15 cellular contexts compared by ENCODE assay signal in the genomic region with DNA sequence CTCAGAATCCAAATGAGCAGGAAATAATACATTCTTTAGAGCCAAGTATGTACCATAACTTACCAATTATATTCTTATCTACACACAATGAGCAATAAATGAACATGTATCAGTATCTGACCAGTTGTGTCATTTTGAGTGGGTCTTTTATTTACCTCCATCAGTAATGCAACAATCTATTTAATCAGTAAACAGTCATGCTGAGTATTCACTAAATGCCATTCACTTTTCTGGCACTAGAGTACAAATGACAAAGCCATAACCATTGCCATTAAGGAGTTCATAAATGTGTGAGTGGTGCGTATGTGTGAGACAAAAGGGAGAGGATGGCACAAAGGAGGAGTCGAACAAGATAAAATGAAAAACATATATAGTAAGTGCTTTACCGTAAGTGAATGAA. TPM values are rescaled to one million over a fixed set of nuclear protein-coding genes. Genes with fewer than 3 reads are reported as not detected.
DNase-seq lines count a peak whose midpoint lies in the region; ATAC-seq, FAIRE-seq and TF ChIP-seq lines count a peak whose summit lies in the region.
"Had no signal": no experiment of that assay in that cellular context is flagged by ENCODE, and none has a peak within 500 bp of the region (broad histone marks: within the 10 kb centered on the region; RNA-seq: fewer than 3 reads in every experiment).

No MANE protein-coding gene starts in this region.

- POLR2A ChIA-PET in HepG2 (lab: Yijun Ruan, JAX) = interaction anchor here (2.7 kb wide), 1 partner anchor 23 kb away, joined by 6 read pairs; no protein-coding TSS in a partner anchor

- CTCF ChIA-PET in HepG2 (lab: Yijun Ruan, JAX; ENCODE audit: low intra/inter-chr PET ratio, low total read pairs) = no interaction called here

- ATAC-seq in HepG2 = no peak
- ATAC-seq in right lobe of liver = no peak
- ATAC-seq in central memory CD8-positive, alpha-beta T cell (replicated peaks; ENCODE audit: extremely low read depth, poor library complexity, severe bottlenecking) = no peak

- H3K4me1 ChIP-seq in HepG2 (ENCODE audit: insufficient read depth, low read length) (peaks cover 31% of the 10 kb centered on the region), right lobe of liver (peaks cover 0 to 31% (median 4%) of the 10 kb centered on the region in 4 donors)

- H3K9ac ChIP-seq in HepG2 (ENCODE audit: insufficient read depth, low read depth, low read length) = no peak overlapping the region

- peak overlapping the region; percentile 84 for H2AFZ ChIP-seq in HepG2 (ENCODE audit: low read length)

- no peaks in the 10 kb centered on the region for H3K9me3 ChIP-seq in HepG2 (ENCODE audit: low read length)
- H3K9me3 ChIP-seq in right lobe of liver = no peaks in the 10 kb centered on the region

- no peak for DNase-seq in HepG2 (ENCODE audit: low spot score)
- no peak for DNase-seq in right lobe of liver
- peak; percentile 71 for DNase-seq in NCI-H526 treated with DMSO at 0.1 percent for 48 hours (lab: John Stamatoyannopoulos, UW)
- DNase-seq in central memory CD8-positive, alpha-beta T cell (ENCODE audit: low spot score in 2 of 2) = no peak
- no peak for DNase-seq in middle frontal gyrus (ENCODE audit: extremely low spot score, low spot score)
- DNase-seq in posterior vena cava (ENCODE audit: low spot score) = no peak
- DNase-seq in stimulated activated CD4-positive, alpha-beta T cell treated with anti-CD3 and anti-CD28 coated beads, Interleukin-4, amount 100 ng/mL, for 24 hours = no peak
- no peak for DNase-seq in GM12891 (ENCODE audit: insufficient read length, low spot score)
- DNase-seq: activated effector memory CD4-positive, alpha-beta T cell treated with Interleukin-2 at 50 U/mL for 16 hours; COR-L47; head of caudate nucleus; IMR-90; T1000 had no signal

- H3K36me3 ChIP-seq in HepG2 (replicated peaks in 1 of 2; ENCODE audit: control insufficient read depth in 1 of 2, insufficient read depth in 2 of 2, low read length in 2 of 2) (no peaks in the 10 kb centered on the region; a peak in 1 of 5 replicates), right lobe of liver (no peaks in the 10 kb centered on the region)

- peaks cover 15% of the 10 kb centered on the region for H3K27me3 Mint-ChIP-seq in central memory CD8-positive, alpha-beta T cell

- intact Hi-C loops in HepG2 (cut with micrococcal nuclease; ENCODE audit: unreplicated experiment) = loop anchor here (10.0 kb wide), 1 partner anchor 1106 kb away; a partner anchor contains a TSS
- intact Hi-C loops in right lobe of liver (cut with DNase I) = no loop called here
- intact Hi-C loops in posterior vena cava (cut with DNase I) = no loop called here

- no peak overlapping the region for H3K27ac Mint-ChIP-seq in central memory CD8-positive, alpha-beta T cell (ENCODE audit: low read depth)

- TF ChIP-seq CTCF in HepG2 (CRISPR knock-in tag; IDR thresholded peaks at IDR 0.05) (no peak), right lobe of liver (IDR thresholded peaks at IDR 0.05) (no peak)

- TF ChIP-seq POLR2A in HepG2 (IDR thresholded peaks at IDR 0.05; ENCODE audit: insufficient read depth in 1 of 2, low read depth in 2 of 2, low read length in 2 of 2) (no peak), right lobe of liver (IDR thresholded peaks at IDR 0.05) (no peak), GM12891 (IDR thresholded peaks at IDR 0.05; ENCODE audit: low read depth, low read length) (no peak)

- peaks cover 21% of the 10 kb centered on the region for H3K36me3 Mint-ChIP-seq in central memory CD8-positive, alpha-beta T cell (ENCODE audit: insufficient read depth)

- H3K9me3 Mint-ChIP-seq in central memory CD8-positive, alpha-beta T cell = no peaks in the 10 kb centered on the region
- H3K9me3 Mint-ChIP-seq: dendritic cell treated with granulocyte-macrophage colony-stimulating factor and Interleukin-4, amounts not matched to agents 40 ng/mL and 50 ng/mL, for 4 days had no signal

- no peak overlapping the region for H3K27ac ChIP-seq in HepG2 (ENCODE audit: extremely low read length, insufficient read depth, low read length)
- peak overlapping the region in 1 of 3 donors; percentile 99 for H3K27ac ChIP-seq in right lobe of liver

- BruUV-seq in HepG2 (replicated peaks; lab: Mats Ljungman, UMichigan) = no TSS peak

- H3K27me3 ChIP-seq in HepG2 (ENCODE audit: control insufficient read depth in 1 of 2, insufficient read depth in 2 of 2, low read length in 2 of 2) (peaks cover 0 to 6% of the 10 kb centered on the region in 2 experiments; a peak in 1 of 5 replicates), right lobe of liver (no peaks in the 10 kb centered on the region)

- in situ Hi-C loops in HepG2 (cut with HindIII; ENCODE audit: extremely low pct_ligation_motif_present, low pct_unique_long_range_greater_than_20kb) = no loop called here

- H3K4me3 Mint-ChIP-seq in central memory CD8-positive, alpha-beta T cell = peak overlapping the region; percentile 57

- H3K4me3 ChIP-seq in HepG2 (replicated peaks in 1 of 3; ENCODE audit: insufficient read depth in 1 of 3, low read depth in 2 of 3, low read length in 3 of 3) = 0 out of 6 replicates have a peak overlapping the region, but pooled peaks of 1 of the 3 experiments have one; percentile 96
- no peak overlapping the region for H3K4me3 ChIP-seq in right lobe of liver
- H3K4me3 ChIP-seq: lung had no signal

- peak overlapping the region; percentile 74 for H3K4me2 ChIP-seq in HepG2 (ENCODE audit: low read depth, low read length)

- peaks cover 17% of the 10 kb centered on the region for H4K20me1 ChIP-seq in HepG2 (ENCODE audit: insufficient read depth, low read length)

- peaks cover 30% of the 10 kb centered on the region for H3K4me1 Mint-ChIP-seq in central memory CD8-positive, alpha-beta T cell

- TF ChIP-seq EP300 in HepG2 (IDR thresholded peaks at IDR 0.05; ENCODE audit: low read depth in 2 of 2, low read length in 2 of 2) (no peak), HepG2 (CRISPR knock-in tag; IDR thresholded peaks at IDR 0.05; ENCODE audit: borderline replicate concordance) (no peak)

- TF ChIP-seq RAD21 in HepG2 (CRISPR knock-in tag; IDR thresholded peaks at IDR 0.05) = no peak

- FAIRE-seq in HepG2 (lab: Jason Lieb, UNC) (no peak), GM12891 (lab: Jason Lieb, UNC) (no peak)

- 93% methylated on average over 3 of the region's 3 CpGs for WGBS in HepG2 (ENCODE audit: low lambda C conversion rate)
- 94% methylated on average over 3 of the region's 3 CpGs for WGBS in right lobe of liver (ENCODE audit: insufficient coverage, low coverage, low lambda C conversion rate, missing lambda C conversion rate)

- peaks cover 31% of the 10 kb centered on the region for H3K79me2 ChIP-seq in HepG2 (ENCODE audit: insufficient read depth, low read length)

RNA-seq across cellular contexts. Expression of a gene that starts 1.5 kb away (rescaled TPM):
- total RNA-seq in HepG2 (2016; rRNA removed; fragmentation: Illumina TruSeq; extraction: Trizol) = 118 and 209 TPM in 2 replicates
- total RNA-seq in HepG2 (2016; cell fraction: cytosol; rRNA removed; fragmentation: Illumina TruSeq; extraction: Trizol; ENCODE audit: low read depth) = 59.5 and 67.0 TPM in 2 replicates
- total RNA-seq in HepG2 (2016; cell fraction: insoluble cytoplasmic fraction; rRNA removed; fragmentation: Illumina TruSeq; extraction: Trizol) = 113 and 182 TPM in 2 replicates
- total RNA-seq in HepG2 (2016; cell fraction: membrane; rRNA removed; fragmentation: Illumina TruSeq; extraction: Trizol) = 152 and 164 TPM in 2 replicates
- 67.2 and 75.9 TPM in 2 replicates for total RNA-seq in HepG2 (2016; cell fraction: nucleus; rRNA removed; fragmentation: Illumina TruSeq; extraction: Trizol)
- polyA plus RNA-seq in HepG2 (2011; rRNA removed) = 50.0 and 66.9 TPM in 2 replicates
- polyA plus RNA-seq in HepG2 (2011; cell fraction: cytosol; rRNA removed) = 45.9 and 56.3 TPM in 2 replicates
- 15.4 and 18.5 TPM in 2 replicates for polyA plus RNA-seq in HepG2 (2011; cell fraction: nucleus; rRNA removed)
- polyA plus RNA-seq in HepG2 (2012) = 98.4 and 107 TPM in 2 replicates
- polyA plus RNA-seq in HepG2 (2016; cell fraction: cytosol; fragmentation: Illumina TruSeq; extraction: Trizol; ENCODE audit: low read depth) = 84.6 and 85.9 TPM in 2 replicates
- 184 and 200 TPM in 2 replicates for polyA plus RNA-seq in HepG2 (2016; cell fraction: insoluble cytoplasmic fraction; fragmentation: Illumina TruSeq; extraction: Trizol; ENCODE audit: low read depth)
- 141 and 148 TPM in 2 replicates for polyA plus RNA-seq in HepG2 (2016; cell fraction: membrane; fragmentation: Illumina TruSeq; extraction: Trizol; ENCODE audit: low read depth)
- 89.3 and 99.2 TPM in 2 replicates for polyA plus RNA-seq in HepG2 (2016; cell fraction: nucleus; fragmentation: Illumina TruSeq; extraction: Trizol; ENCODE audit: insufficient read depth, low read depth)
- 120 and 181 TPM in 2 replicates for polyA minus RNA-seq in HepG2 (2011; rRNA and poly(A)+ RNA removed; ENCODE audit: low replicate concordance)
- 78.0 and 91.8 TPM in 2 replicates for polyA minus RNA-seq in HepG2 (2011; cell fraction: cytosol; rRNA and poly(A)+ RNA removed)
- 38.5 and 42.1 TPM in 2 replicates for polyA minus RNA-seq in HepG2 (2011; cell fraction: nucleus; rRNA and poly(A)+ RNA removed)
- 10 to 100 TPM; 41.3 to 53.5 (median 43.0) TPM for total RNA-seq in right lobe of liver
- total RNA-seq in posterior vena cava = 100 to 1,000 TPM in 1 of 2 donors, 10 to 100 TPM in 1; 91.6 to 129 TPM
- 91.2 TPM for polyA plus RNA-seq in GM12891 (2012; ENCODE audit: low read depth, missing spikeins)

RNA-seq across cellular contexts. Expression of a gene that starts 30.4 kb away (rescaled TPM):
- total RNA-seq in HepG2 (2016; rRNA removed; fragmentation: Illumina TruSeq; extraction: Trizol) (51.3 and 59.9 TPM in 2 replicates), right lobe of liver (10 to 100 TPM; 39.8 to 55.6 (median 49.1) TPM), posterior vena cava (10 to 100 TPM; 20.1 to 23.6 TPM)
- total RNA-seq in HepG2 (2016; cell fraction: cytosol; rRNA removed; fragmentation: Illumina TruSeq; extraction: Trizol; ENCODE audit: low read depth) = 27.8 and 33.3 TPM in 2 replicates
- total RNA-seq in HepG2 (2016; cell fraction: insoluble cytoplasmic fraction; rRNA removed; fragmentation: Illumina TruSeq; extraction: Trizol) = 54.4 and 63.8 TPM in 2 replicates
- total RNA-seq in HepG2 (2016; cell fraction: membrane; rRNA removed; fragmentation: Illumina TruSeq; extraction: Trizol) = 39.9 and 46.1 TPM in 2 replicates
- total RNA-seq in HepG2 (2016; cell fraction: nucleus; rRNA removed; fragmentation: Illumina TruSeq; extraction: Trizol) = 28.7 and 30.1 TPM in 2 replicates
- polyA plus RNA-seq in HepG2 (2011; rRNA removed) = 15.8 and 24.0 TPM in 2 replicates
- 12.1 and 15.7 TPM in 2 replicates for polyA plus RNA-seq in HepG2 (2011; cell fraction: cytosol; rRNA removed)
- 6.4 and 7.9 TPM in 2 replicates for polyA plus RNA-seq in HepG2 (2011; cell fraction: nucleus; rRNA removed)
- polyA plus RNA-seq in HepG2 (2012) = 18.4 and 33.0 TPM in 2 replicates
- 24.4 and 28.5 TPM in 2 replicates for polyA plus RNA-seq in HepG2 (2016; cell fraction: cytosol; fragmentation: Illumina TruSeq; extraction: Trizol; ENCODE audit: low read depth)
- 52.6 and 55.1 TPM in 2 replicates for polyA plus RNA-seq in HepG2 (2016; cell fraction: insoluble cytoplasmic fraction; fragmentation: Illumina TruSeq; extraction: Trizol; ENCODE audit: low read depth)
- 34.2 and 34.9 TPM in 2 replicates for polyA plus RNA-seq in HepG2 (2016; cell fraction: membrane; fragmentation: Illumina TruSeq; extraction: Trizol; ENCODE audit: low read depth)
- 30.6 and 34.6 TPM in 2 replicates for polyA plus RNA-seq in HepG2 (2016; cell fraction: nucleus; fragmentation: Illumina TruSeq; extraction: Trizol; ENCODE audit: insufficient read depth, low read depth)
- 6.9 and 14.3 TPM in 2 replicates for polyA minus RNA-seq in HepG2 (2011; rRNA and poly(A)+ RNA removed; ENCODE audit: low replicate concordance)
- polyA minus RNA-seq in HepG2 (2011; cell fraction: cytosol; rRNA and poly(A)+ RNA removed) = 14.5 and 18.7 TPM in 2 replicates
- polyA minus RNA-seq in HepG2 (2011; cell fraction: nucleus; rRNA and poly(A)+ RNA removed) = 25.6 and 25.8 TPM in 2 replicates
- polyA plus RNA-seq in GM12891 (2012; ENCODE audit: low read depth, missing spikeins) = 31.0 TPM
